9 cellular contexts compared by ENCODE assay signal in the genomic region with DNA sequence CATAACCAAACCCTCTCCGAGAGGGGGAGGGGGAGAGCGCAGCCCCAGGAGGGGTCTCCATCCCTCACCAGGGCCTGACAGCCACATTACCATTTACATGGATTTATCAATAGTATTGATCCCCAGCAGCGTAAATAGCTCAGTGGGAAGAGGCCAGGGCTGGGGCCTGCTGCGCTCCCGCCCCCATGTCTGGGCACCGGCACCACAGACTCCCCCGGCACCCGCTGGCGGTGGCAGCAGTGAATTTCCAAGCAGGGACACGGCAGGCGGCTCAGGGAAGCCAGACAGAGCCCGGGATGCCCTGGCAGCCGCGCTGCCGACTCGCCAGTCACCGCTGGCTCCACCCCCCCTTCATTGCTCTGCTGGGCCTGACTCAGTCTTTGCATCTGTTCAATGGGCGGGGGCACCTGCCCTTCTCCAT. TPM values are rescaled to one million over a fixed set of nuclear protein-coding genes. Genes with fewer than 3 reads are reported as not detected.
DNase-seq lines count a peak whose midpoint lies in the region; ATAC-seq and TF ChIP-seq lines count a peak whose summit lies in the region.
"Had no signal": no experiment of that assay in that cellular context is flagged by ENCODE, and none has a peak within 500 bp of the region (broad histone marks: within the 10 kb centered on the region; RNA-seq: fewer than 3 reads in every experiment).

No MANE protein-coding gene starts in this region.

- POLR2A ChIA-PET in activated CD4-positive, alpha-beta memory T cell treated with anti-CD3 and anti-CD28 coated beads for 36 hours (lab: Charles Lee) = no interaction called here

- no peaks in the 10 kb centered on the region for H3K9me3 ChIP-seq in iPS DF 6.9 (ENCODE audit: control insufficient read depth, insufficient read depth, low read length)
- H3K9me3 ChIP-seq: neutrophil had no signal

- H3K4me1 Mint-ChIP-seq in activated CD4-positive, alpha-beta memory T cell treated with anti-CD3 and anti-CD28 coated beads for 36 hours (ENCODE audit: low read depth) = peaks cover 33% of the 10 kb centered on the region
- peaks cover 68% of the 10 kb centered on the region for H3K4me1 Mint-ChIP-seq in stimulated activated naive CD8-positive, alpha-beta T cell treated with anti-CD3 and anti-CD28 coated beads, Interleukin-15, amount 100 ng/mL, for 72 hours

- H3K27ac ChIP-seq in iPS DF 6.9 (ENCODE audit: low read length) = no peak overlapping the region
- H3K27ac ChIP-seq: neutrophil had no signal

- H3K4me1 ChIP-seq in iPS DF 6.9 (ENCODE audit: control insufficient read depth, insufficient read depth, low read length) = peaks cover 8% of the 10 kb centered on the region

- H3K4me3 Mint-ChIP-seq in activated CD4-positive, alpha-beta memory T cell treated with anti-CD3 and anti-CD28 coated beads for 36 hours = peak overlapping the region; percentile 95
- H3K4me3 Mint-ChIP-seq in stimulated activated naive CD8-positive, alpha-beta T cell treated with anti-CD3 and anti-CD28 coated beads, Interleukin-15, amount 100 ng/mL, for 72 hours = peak overlapping the region; percentile 91 to 95

- H3K27ac Mint-ChIP-seq in activated CD4-positive, alpha-beta memory T cell treated with anti-CD3 and anti-CD28 coated beads for 36 hours = no peak overlapping the region
- H3K27ac Mint-ChIP-seq in stimulated activated naive CD8-positive, alpha-beta T cell treated with anti-CD3 and anti-CD28 coated beads, Interleukin-15, amount 100 ng/mL, for 72 hours = no peak overlapping the region

- H3K36me3 Mint-ChIP-seq in activated CD4-positive, alpha-beta memory T cell treated with anti-CD3 and anti-CD28 coated beads for 36 hours = no peaks in the 10 kb centered on the region

- TF ChIP-seq POLR2A in GM18505 (IDR thresholded peaks at IDR 0.05; ENCODE audit: borderline replicate concordance, extremely low read depth, insufficient read depth, insufficient read length) = no peak

- DNase-seq in NCI-H345 (lab: John Stamatoyannopoulos, UW) (peak; percentile 25), NCI-H345 treated with DMSO at 0.1 percent for 48 hours (lab: John Stamatoyannopoulos, UW; ENCODE audit: unreplicated experiment) (no peak), iPS DF 6.9 (ENCODE audit: low read depth, low spot score) (no peak), NOMO-1 treated with DMSO at 0.1 percent for 48 hours (lab: John Stamatoyannopoulos, UW; ENCODE audit: unreplicated experiment) (no peak)
- DNase-seq in activated CD4-positive, alpha-beta memory T cell treated with anti-CD3 and anti-CD28 coated beads for 36 hours = peak; percentile 42
- DNase-seq in stimulated activated naive CD8-positive, alpha-beta T cell treated with anti-CD3 and anti-CD28 coated beads, Interleukin-15, amount 100 ng/mL, for 72 hours = no peak

- H3K4me3 ChIP-seq in iPS DF 6.9 (ENCODE audit: low read length) = peak overlapping the region; percentile 19; the same call in 1 of the 2 replicates

- H3K27me3 ChIP-seq in iPS DF 6.9 (ENCODE audit: control insufficient read depth, insufficient read depth, low read length) = no peaks in the 10 kb centered on the region

- intact Hi-C loops in activated CD4-positive, alpha-beta memory T cell treated with anti-CD3 and anti-CD28 coated beads for 36 hours (cut with micrococcal nuclease) = loop anchor here (5.0 to 10.0 kb wide), 4 partner anchors 72 to 350 kb away; a partner anchor contains a TSS

- H3K27me3 Mint-ChIP-seq in activated CD4-positive, alpha-beta memory T cell treated with anti-CD3 and anti-CD28 coated beads for 36 hours = no peaks in the 10 kb centered on the region
- H3K27me3 Mint-ChIP-seq in stimulated activated naive CD8-positive, alpha-beta T cell treated with anti-CD3 and anti-CD28 coated beads, Interleukin-15, amount 100 ng/mL, for 72 hours = no peaks in the 10 kb centered on the region

- no peak for ATAC-seq in stimulated activated naive CD8-positive, alpha-beta T cell treated with anti-CD3 and anti-CD28 coated beads, Interleukin-15, amount 100 ng/mL, for 72 hours
- ATAC-seq in GM18505 (IDR thresholded peaks at IDR 0.05; ENCODE audit: unreplicated experiment) (no peak), HG03571 (IDR thresholded peaks at IDR 0.05; ENCODE audit: unreplicated experiment) (no peak)

- CTCF ChIA-PET in activated CD4-positive, alpha-beta memory T cell treated with anti-CD3 and anti-CD28 coated beads for 36 hours (lab: Charles Lee) = interaction anchor here (0.7 to 1.9 kb wide), 3 partner anchors 197 to 217 kb away, joined by 3 to 5 read pairs (median 3); no protein-coding TSS in a partner anchor

- no peaks in the 10 kb centered on the region for H3K36me3 ChIP-seq in iPS DF 6.9 (ENCODE audit: control insufficient read depth, insufficient read depth, low read length)
- H3K36me3 ChIP-seq: neutrophil had no signal

- no CpG with 5 or more reads among the region's 18 CpGs for WGBS in iPS DF 6.9 (ENCODE audit: insufficient coverage, insufficient read length)

- H3K9me3 Mint-ChIP-seq in activated CD4-positive, alpha-beta memory T cell treated with anti-CD3 and anti-CD28 coated beads for 36 hours = no peaks in the 10 kb centered on the region
- H3K9me3 Mint-ChIP-seq in stimulated activated naive CD8-positive, alpha-beta T cell treated with anti-CD3 and anti-CD28 coated beads, Interleukin-15, amount 100 ng/mL, for 72 hours = no peaks in the 10 kb centered on the region

RNA-seq across cellular contexts. Expression of a gene that starts 2.3 kb away (rescaled TPM):
- 10 to 100 TPM; 86.1 to 86.9 TPM for total RNA-seq in activated CD4-positive, alpha-beta memory T cell treated with anti-CD3 and anti-CD28 coated beads for 36 hours

Comparison
In these comparisons a context has a peak if more than half of its experiments do, and no peak if none do; other contexts are left out.
1. DNase-seq: peak in NCI-H345 (single experiment) and activated CD4-positive, alpha-beta memory T cell treated with anti-CD3 and anti-CD28 coated beads for 36 hours (single experiment); none in NCI-H345 treated with DMSO at 0.1 percent for 48 hours (single experiment), iPS DF 6.9 (single experiment), stimulated activated naive CD8-positive, alpha-beta T cell treated with anti-CD3 and anti-CD28 coated beads, Interleukin-15, amount 100 ng/mL, for 72 hours (0 of 2) and NOMO-1 treated with DMSO at 0.1 percent for 48 hours (single experiment).